Comparison of ENCODE assay signal across 8 cellular contexts in genomic region chr18:35478520-35479435, GRCh38. TPM values are rescaled to one million over a fixed set of nuclear protein-coding genes. Genes with fewer than 3 reads are reported as not detected.
DNase-seq lines count a peak whose midpoint lies in the region; ATAC-seq and TF ChIP-seq lines count a peak whose summit lies in the region.

No MANE protein-coding gene starts in this region.

- H3K36me3 ChIP-seq in adipocyte (ENCODE audit: control insufficient read depth, insufficient read depth, low read length, severe bottlenecking) (no peaks in the 10 kb centered on the region), liver (ENCODE audit: control insufficient read depth in 4 of 4, insufficient read depth in 3 of 4, low read depth in 1 of 4, low read length in 3 of 4) (no peaks in the 10 kb centered on the region)

- intact Hi-C loops in lower leg skin (cut with DNase I; ENCODE audit: low total_unique reads) = no loop called here

- TF ChIP-seq POLR2A in lower leg skin (IDR thresholded peaks at IDR 0.05) = no peak

- peak in 1 of 2 donors; percentile 30 for TF ChIP-seq RAD21 in liver (IDR thresholded peaks at IDR 0.05)

- no peaks in the 10 kb centered on the region for H3K9me3 ChIP-seq in adipocyte (ENCODE audit: control insufficient read depth, low read length)
- H3K9me3 ChIP-seq in liver (ENCODE audit: control insufficient read depth in 4 of 4, low read length in 3 of 4) = no peaks in the 10 kb centered on the region

- TF ChIP-seq CTCF in liver (IDR thresholded peaks at IDR 0.05; ENCODE audit: low read depth, low read length, missing input control) (no peak), lower leg skin (IDR thresholded peaks at IDR 0.05) (no peak)

- H3K9ac ChIP-seq in adipocyte (ENCODE audit: low read length) (peak overlapping the region; percentile 30), liver (ENCODE audit: low read depth in 1 of 2, low read length in 2 of 2) (no peak overlapping the region)

- peaks cover 16% of the 10 kb centered on the region for H3K4me1 ChIP-seq in adipocyte (ENCODE audit: control insufficient read depth, insufficient read depth, low read length)
- H3K4me1 ChIP-seq in liver (ENCODE audit: control insufficient read depth in 4 of 4, insufficient read depth in 4 of 4, low read length in 3 of 4) = peaks cover 6 to 45% (median 17%) of the 10 kb centered on the region in 4 donors

- peak; percentile 93 for DNase-seq in EL
- DNase-seq in adipocyte (ENCODE audit: low read depth) = peak; percentile 66
- DNase-seq in stimulated activated naive CD8-positive, alpha-beta T cell treated with anti-CD3 and anti-CD28 coated beads, Interleukin-15, Interleukin-2, amounts not matched to agents 100 U/mL and 50 U/mL, for 24 hours = peak; percentile 55
- DNase-seq in lower leg skin (ENCODE audit: low spot score in 2 of 2) = no peak
- no peak for DNase-seq in NCI-H2081 (lab: John Stamatoyannopoulos, UW)

- H3K27me3 ChIP-seq in adipocyte (replicated peaks; ENCODE audit: control insufficient read depth, insufficient read depth, low read length) (no peaks in the 10 kb centered on the region), liver (ENCODE audit: control insufficient read depth in 4 of 4, insufficient read depth in 4 of 4, low read length in 3 of 4) (no peaks in the 10 kb centered on the region)

- H3K4me3 ChIP-seq in adipocyte (ENCODE audit: low read length) (peak overlapping the region; percentile 53), liver (ENCODE audit: low read depth in 1 of 3, low read length in 3 of 3) (no peak overlapping the region), lower leg skin (ENCODE audit: low read depth, poor library complexity, severe bottlenecking) (no peak overlapping the region)

- 40% methylated on average over 8 of the region's 8 CpGs for WGBS in liver
- 39 to 48% methylated on average over 8 of the region's 8 CpGs for WGBS in lower leg skin, 2 donors

- H3K27ac ChIP-seq in liver (ENCODE audit: low read depth in 1 of 2, low read length in 2 of 2) = no peak overlapping the region

- peak; percentile 74 for ATAC-seq in HG03432 (IDR thresholded peaks at IDR 0.05; ENCODE audit: unreplicated experiment)
- peak; percentile 100 for ATAC-seq in stimulated activated naive CD8-positive, alpha-beta T cell treated with anti-CD3 and anti-CD28 coated beads, Interleukin-15, Interleukin-2, amounts not matched to agents 100 U/mL and 50 U/mL, for 24 hours
- no peak for ATAC-seq in HG02870 (IDR thresholded peaks at IDR 0.05; ENCODE audit: unreplicated experiment)

TF ChIP-seq in liver, 16 proteins besides CTCF, POLR2A, EP300 and RAD21:
- TF ChIP-seq RXRA (IDR thresholded peaks at IDR 0.05) = no peak
- no peak for TF ChIP-seq FOXA1 (IDR thresholded peaks at IDR 0.05)
- TF ChIP-seq HNF4A (conservative IDR thresholded peaks at IDR 0.05) = peak; percentile 7 to 19

RNA-seq across cellular contexts. Expression of gene INO80C, which starts 19.0 kb away (rescaled TPM):
- total RNA-seq in liver = 10 to 100 TPM in 1 of 2 donors, 1 to 10 TPM in 1; 4.6 to 10.4 TPM
- polyA plus RNA-seq in liver = 10 to 100 TPM; 10.6 to 13.4 TPM
- total RNA-seq in lower leg skin = 10 to 100 TPM in 3 of 4 donors, 1 to 10 TPM in 1; 10.0 to 19.8 (median 15.2) TPM

Comparison
In these comparisons a context has a peak if more than half of its experiments do, and no peak if none do; other contexts are left out.
1. DNase-seq: peak in EL (single experiment), adipocyte (single experiment) and stimulated activated naive CD8-positive, alpha-beta T cell treated with anti-CD3 and anti-CD28 coated beads, Interleukin-15, Interleukin-2, amounts not matched to agents 100 U/mL and 50 U/mL, for 24 hours (single experiment); none in lower leg skin (0 of 2) and NCI-H2081 (0 of 2).